ENCODE assay signal across 20 cellular contexts in the genomic region with DNA sequence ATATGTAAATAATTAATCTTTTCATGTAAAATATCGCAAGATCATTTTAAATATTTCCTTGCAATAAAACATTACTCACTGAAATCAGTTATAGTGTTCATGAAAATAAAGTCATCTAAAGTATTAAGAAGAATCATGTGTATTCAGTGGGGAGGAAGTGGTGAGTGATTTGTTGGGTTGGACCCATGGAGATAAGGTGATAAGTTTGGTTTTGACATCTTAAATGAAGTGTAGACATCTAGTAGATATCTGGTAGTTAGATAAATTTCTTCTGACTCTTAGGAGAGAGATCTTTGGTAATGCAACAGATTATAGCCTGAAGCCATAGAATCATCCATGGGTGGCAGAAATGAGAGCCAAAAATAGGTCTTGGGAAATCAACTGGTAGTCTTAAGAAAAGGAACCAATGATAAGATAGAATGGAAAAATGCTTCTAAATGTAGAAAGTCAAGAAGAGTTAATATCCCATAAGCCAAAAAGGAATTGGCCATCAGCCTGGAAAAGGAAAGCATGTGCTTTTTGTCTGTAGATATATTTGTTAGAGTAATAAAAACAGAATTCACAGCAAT.
"Had no signal": no experiment of that assay in that cellular context is flagged by ENCODE, and none has a peak within 500 bp of the region (broad histone marks: within the 10 kb centered on the region; RNA-seq: fewer than 3 reads in every experiment).

No MANE protein-coding gene starts in this region.

- H3K9me3 ChIP-seq: gastroesophageal sphincter, tibial artery had no signal

- FAIRE-seq: urothelium cell line had no signal

- H3K27me3 Mint-ChIP-seq: activated CD8-positive, alpha-beta T cell treated with anti-CD3 and anti-CD28 coated beads for 36 hours; activated naive CD4-positive, alpha-beta T cell treated with anti-CD3 and anti-CD28 coated beads, Interleukin-2, amount 50 U/mL, for 24 hours; natural killer cell treated with Interleukin-12 subunit alpha and Interleukin-12 subunit beta and Interleukin-15 and Interleukin-18, amount 100 ng/mL, for 72 hours; T-helper 17 cell had no signal

- H3K4me1 Mint-ChIP-seq: activated naive CD4-positive, alpha-beta T cell treated with anti-CD3 and anti-CD28 coated beads, Interleukin-2, amount 50 U/mL, for 24 hours; endodermal cell; stimulated activated memory B cell treated with anti-CD40 and anti-IgM and Interleukin-4, amounts not matched to agents 10 μg/mL and 1 μg/mL and 100 μg/mL, for 72 hours; T-helper 17 cell had no signal

- H3K9me3 Mint-ChIP-seq: endodermal cell; stimulated activated memory B cell treated with anti-CD40 and anti-IgM and Interleukin-4, amounts not matched to agents 10 μg/mL and 1 μg/mL and 100 μg/mL, for 72 hours had no signal

- H3K4me3 Mint-ChIP-seq: activated CD8-positive, alpha-beta T cell treated with anti-CD3 and anti-CD28 coated beads for 36 hours; activated naive CD4-positive, alpha-beta T cell treated with anti-CD3 and anti-CD28 coated beads, Interleukin-2, amount 50 U/mL, for 24 hours; brain; endodermal cell; natural killer cell treated with Interleukin-12 subunit alpha and Interleukin-12 subunit beta and Interleukin-15 and Interleukin-18, amount 100 ng/mL, for 72 hours; stimulated activated memory B cell treated with anti-CD40 and anti-IgM and Interleukin-4, amounts not matched to agents 10 μg/mL and 1 μg/mL and 100 μg/mL, for 72 hours; T-helper 17 cell had no signal

- H3K4me1 ChIP-seq: gastroesophageal sphincter, left lung had no signal

- H3K4me3 ChIP-seq: gastroesophageal sphincter, left lung, tibial artery had no signal

- ATAC-seq: activated CD8-positive, alpha-beta T cell treated with anti-CD3 and anti-CD28 coated beads for 36 hours; esophagus mucosa; gastroesophageal sphincter; left lung; natural killer cell treated with Interleukin-12 subunit alpha and Interleukin-12 subunit beta and Interleukin-15 and Interleukin-18, amount 100 ng/mL, for 72 hours; stimulated activated memory B cell treated with anti-CD40 and anti-IgM and Interleukin-4, amounts not matched to agents 10 μg/mL and 1 μg/mL and 100 μg/mL, for 72 hours; T-helper 17 cell had no signal

- H3K36me3 Mint-ChIP-seq: activated naive CD4-positive, alpha-beta T cell treated with anti-CD3 and anti-CD28 coated beads, Interleukin-2, amount 50 U/mL, for 24 hours; brain; stimulated activated memory B cell treated with anti-CD40 and anti-IgM and Interleukin-4, amounts not matched to agents 10 μg/mL and 1 μg/mL and 100 μg/mL, for 72 hours had no signal

- DNase-seq: activated CD4-positive, alpha-beta T cell treated with anti-CD3 and anti-CD28 coated beads for 4 hours; activated CD8-positive, alpha-beta T cell treated with anti-CD3 and anti-CD28 coated beads for 36 hours; activated effector memory CD4-positive, alpha-beta T cell treated with anti-CD3 and anti-CD28 coated beads, Interleukin-2, amount 50 U/mL, for 16 hours; activated T-cell treated with anti-CD3 and anti-CD28 coated beads, Interleukin-2, amount 50 U/mL, for 48 hours; amniotic stem cell; endodermal cell; left lung; mesendoderm; posterior cingulate gyrus; retina; stimulated activated CD4-positive, alpha-beta T cell treated with anti-CD3 and anti-CD28 coated beads, Interleukin-2, amount 100 ng/mL, for 48 hours; T-helper 17 cell; tibial artery had no signal

- H3K27me3 ChIP-seq: gastroesophageal sphincter, left lung, tibial artery had no signal

- H3K27ac Mint-ChIP-seq: activated CD8-positive, alpha-beta T cell treated with anti-CD3 and anti-CD28 coated beads for 36 hours; activated naive CD4-positive, alpha-beta T cell treated with anti-CD3 and anti-CD28 coated beads, Interleukin-2, amount 50 U/mL, for 24 hours; brain; endodermal cell; natural killer cell treated with Interleukin-12 subunit alpha and Interleukin-12 subunit beta and Interleukin-15 and Interleukin-18, amount 100 ng/mL, for 72 hours; stimulated activated memory B cell treated with anti-CD40 and anti-IgM and Interleukin-4, amounts not matched to agents 10 μg/mL and 1 μg/mL and 100 μg/mL, for 72 hours; T-helper 17 cell had no signal

- H3K36me3 ChIP-seq: gastroesophageal sphincter, left lung, tibial artery had no signal

- H3K27ac ChIP-seq: gastroesophageal sphincter, left lung, tibial artery had no signal
